Comparison of ENCODE assay signal across 8 cellular contexts in the genomic region with DNA sequence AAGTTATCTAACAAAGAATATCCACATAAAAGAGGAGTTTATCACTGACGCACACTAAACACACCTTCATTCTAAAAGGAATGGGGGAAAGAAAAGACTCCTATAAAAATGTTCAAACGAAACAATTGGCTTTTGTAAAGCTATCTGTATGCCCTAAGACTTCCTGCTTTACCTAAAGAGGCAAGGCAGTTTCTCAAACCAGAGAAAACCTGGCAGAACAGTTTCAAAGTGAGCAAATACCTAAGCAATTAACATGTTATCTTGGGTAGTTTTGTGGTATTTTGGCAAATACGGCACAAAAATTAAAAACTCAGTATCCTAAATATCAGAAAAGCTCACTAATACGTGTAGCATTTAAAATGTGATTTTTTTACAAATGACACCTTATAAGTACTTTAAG. TPM values are rescaled to one million over a fixed set of nuclear protein-coding genes. Genes with fewer than 3 reads are reported as not detected.
DNase-seq lines count a peak whose midpoint lies in the region; ATAC-seq and TF ChIP-seq lines count a peak whose summit lies in the region.

No MANE protein-coding gene starts in this region.

- TF ChIP-seq CTCF in neural crest cell (conservative IDR thresholded peaks at IDR 0.05): no peak

- H3K36me3 Mint-ChIP-seq in neural crest cell (ENCODE audit: low read depth): peaks cover 3% of the 10 kb centered on the region

- peak overlapping the region; percentile 99 for H3K4me3 Mint-ChIP-seq in neural crest cell

- peak; percentile 11 for DNase-seq in GM03348 (ENCODE audit: low spot score)
- DNase-seq in NCI-H526 (lab: John Stamatoyannopoulos, UW): peak; percentile 33 to 66
- peak; percentile 41 for DNase-seq in dermis blood vessel endothelial cell
- DNase-seq in neural crest cell (ENCODE audit: low read depth, low spot score): no peak
- DNase-seq in mucosa of gallbladder (ENCODE audit: low spot score): no peak
- DNase-seq in NK-92 treated with Interleukin-12 subunit alpha and Interleukin-12 subunit beta, amount 100 ng/mL, for 24 hours (lab: John Stamatoyannopoulos, UW): no peak
- no peak for DNase-seq in occipital lobe (lab: John Stamatoyannopoulos, UW)

- H3K9me3 Mint-ChIP-seq in neural crest cell: no peaks in the 10 kb centered on the region

- no peak for ATAC-seq in GM21526 (IDR thresholded peaks at IDR 0.05; ENCODE audit: low FRiP score, unreplicated experiment)

- H3K27ac Mint-ChIP-seq in neural crest cell (ENCODE audit: unreplicated experiment): peak overlapping the region; percentile 100

- no peaks in the 10 kb centered on the region for H3K27me3 Mint-ChIP-seq in neural crest cell (ENCODE audit: low read depth)

- peaks cover 29% of the 10 kb centered on the region for H3K4me1 Mint-ChIP-seq in neural crest cell

RNA-seq across cellular contexts. Expression of gene PUM1, which starts 1.9 kb away (rescaled TPM):
- total RNA-seq in dermis blood vessel endothelial cell (68.1 and 115 TPM in 2 replicates), neural crest cell (164 and 165 TPM in 2 replicates), mucosa of gallbladder (129 TPM), occipital lobe (140 TPM)

Comparison
In these comparisons a context has a peak if more than half of its experiments do, and no peak if none do; other contexts are left out.
1. DNase-seq: peak in GM03348 (single experiment), NCI-H526 (2 of 2) and dermis blood vessel endothelial cell (single experiment); none in neural crest cell (single experiment), mucosa of gallbladder (single experiment), NK-92 treated with Interleukin-12 subunit alpha and Interleukin-12 subunit beta, amount 100 ng/mL, for 24 hours (single experiment) and occipital lobe (single experiment).